Comparison of ENCODE assay signal across 7 cellular contexts in genomic region chr5:165723931-165724330, GRCh38.
"Had no signal": no experiment of that assay in that cellular context is flagged by ENCODE, and none has a peak within 500 bp of the region (broad histone marks: within the 10 kb centered on the region; RNA-seq: fewer than 3 reads in every experiment).

No MANE protein-coding gene starts in this region.

- H3K36me3 ChIP-seq: HAP-1 had no signal

- H3K4me3 Mint-ChIP-seq: HFFc6 had no signal

- H3K9ac ChIP-seq: GM23248 had no signal

- DNase-seq: GM23248, GOT3, H7, HFFc6, IMR-90 had no signal

- H3K27ac ChIP-seq: GM23248 had no signal

- H3K9me3 ChIP-seq: HAP-1 had no signal

- H3K4me1 ChIP-seq: HAP-1 had no signal

- H3K4me3 ChIP-seq: GM23248, HAP-1 had no signal

- ATAC-seq: HCT116 had no signal

- H2AFZ ChIP-seq: GM23248 had no signal

- H3K27ac Mint-ChIP-seq: HFFc6 had no signal
